In the genomic region with DNA sequence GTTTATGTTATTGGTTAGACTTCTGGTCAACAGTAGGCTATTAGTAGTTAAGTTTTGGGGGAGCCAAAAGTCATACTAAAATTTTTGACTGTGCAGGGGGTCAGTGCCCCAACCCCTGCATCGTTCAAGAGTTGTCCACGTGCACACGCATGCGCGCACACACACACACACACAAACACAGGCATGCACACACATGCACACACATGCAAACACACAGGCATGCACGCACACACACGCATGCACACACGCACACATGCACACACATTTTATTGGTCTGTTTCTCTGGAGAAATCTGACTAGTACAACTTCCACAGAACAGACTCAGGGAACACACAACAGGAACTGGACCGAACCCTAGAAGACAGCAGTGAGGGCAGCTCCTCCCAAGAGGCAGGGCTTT, we compare ENCODE assay signal across 2 cellular contexts.
TF ChIP-seq lines count a peak whose summit lies in the region.

No MANE protein-coding gene starts in this region.

TF ChIP-seq in HEK293, 187 proteins besides CTCF, POLR2A, EP300 and RAD21:
- TF ChIP-seq, protein P1, sequence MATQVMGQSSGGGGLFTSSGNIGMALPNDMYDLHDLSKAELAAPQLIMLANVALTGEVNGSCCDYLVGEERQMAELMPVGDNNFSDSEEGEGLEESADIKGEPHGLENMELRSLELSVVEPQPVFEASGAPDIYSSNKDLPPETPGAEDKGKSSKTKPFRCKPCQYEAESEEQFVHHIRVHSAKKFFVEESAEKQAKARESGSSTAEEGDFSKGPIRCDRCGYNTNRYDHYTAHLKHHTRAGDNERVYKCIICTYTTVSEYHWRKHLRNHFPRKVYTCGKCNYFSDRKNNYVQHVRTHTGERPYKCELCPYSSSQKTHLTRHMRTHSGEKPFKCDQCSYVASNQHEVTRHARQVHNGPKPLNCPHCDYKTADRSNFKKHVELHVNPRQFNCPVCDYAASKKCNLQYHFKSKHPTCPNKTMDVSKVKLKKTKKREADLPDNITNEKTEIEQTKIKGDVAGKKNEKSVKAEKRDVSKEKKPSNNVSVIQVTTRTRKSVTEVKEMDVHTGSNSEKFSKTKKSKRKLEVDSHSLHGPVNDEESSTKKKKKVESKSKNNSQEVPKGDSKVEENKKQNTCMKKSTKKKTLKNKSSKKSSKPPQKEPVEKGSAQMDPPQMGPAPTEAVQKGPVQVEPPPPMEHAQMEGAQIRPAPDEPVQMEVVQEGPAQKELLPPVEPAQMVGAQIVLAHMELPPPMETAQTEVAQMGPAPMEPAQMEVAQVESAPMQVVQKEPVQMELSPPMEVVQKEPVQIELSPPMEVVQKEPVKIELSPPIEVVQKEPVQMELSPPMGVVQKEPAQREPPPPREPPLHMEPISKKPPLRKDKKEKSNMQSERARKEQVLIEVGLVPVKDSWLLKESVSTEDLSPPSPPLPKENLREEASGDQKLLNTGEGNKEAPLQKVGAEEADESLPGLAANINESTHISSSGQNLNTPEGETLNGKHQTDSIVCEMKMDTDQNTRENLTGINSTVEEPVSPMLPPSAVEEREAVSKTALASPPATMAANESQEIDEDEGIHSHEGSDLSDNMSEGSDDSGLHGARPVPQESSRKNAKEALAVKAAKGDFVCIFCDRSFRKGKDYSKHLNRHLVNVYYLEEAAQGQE (tag by site-specific recombination; IDR thresholded peaks at IDR 0.05): no peak
- no peak for TF ChIP-seq ZSCAN30 (tag by site-specific recombination; IDR thresholded peaks at IDR 0.05)
- TF ChIP-seq, protein P2, sequence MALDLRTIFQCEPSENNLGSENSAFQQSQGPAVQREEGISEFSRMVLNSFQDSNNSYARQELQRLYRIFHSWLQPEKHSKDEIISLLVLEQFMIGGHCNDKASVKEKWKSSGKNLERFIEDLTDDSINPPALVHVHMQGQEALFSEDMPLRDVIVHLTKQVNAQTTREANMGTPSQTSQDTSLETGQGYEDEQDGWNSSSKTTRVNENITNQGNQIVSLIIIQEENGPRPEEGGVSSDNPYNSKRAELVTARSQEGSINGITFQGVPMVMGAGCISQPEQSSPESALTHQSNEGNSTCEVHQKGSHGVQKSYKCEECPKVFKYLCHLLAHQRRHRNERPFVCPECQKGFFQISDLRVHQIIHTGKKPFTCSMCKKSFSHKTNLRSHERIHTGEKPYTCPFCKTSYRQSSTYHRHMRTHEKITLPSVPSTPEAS (tag by site-specific recombination; IDR thresholded peaks at IDR 0.05): peak; percentile 92

TF ChIP-seq in GM12878, 131 proteins besides CTCF, POLR2A, EP300 and RAD21:
- TF ChIP-seq, protein P1 (IDR thresholded peaks at IDR 0.05; ENCODE audit: low read depth, low read length): no peak
- TF ChIP-seq, protein P3, sequence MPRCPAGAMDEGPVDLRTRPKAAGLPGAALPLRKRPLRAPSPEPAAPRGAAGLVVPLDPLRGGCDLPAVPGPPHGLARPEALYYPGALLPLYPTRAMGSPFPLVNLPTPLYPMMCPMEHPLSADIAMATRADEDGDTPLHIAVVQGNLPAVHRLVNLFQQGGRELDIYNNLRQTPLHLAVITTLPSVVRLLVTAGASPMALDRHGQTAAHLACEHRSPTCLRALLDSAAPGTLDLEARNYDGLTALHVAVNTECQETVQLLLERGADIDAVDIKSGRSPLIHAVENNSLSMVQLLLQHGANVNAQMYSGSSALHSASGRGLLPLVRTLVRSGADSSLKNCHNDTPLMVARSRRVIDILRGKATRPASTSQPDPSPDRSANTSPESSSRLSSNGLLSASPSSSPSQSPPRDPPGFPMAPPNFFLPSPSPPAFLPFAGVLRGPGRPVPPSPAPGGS (IDR thresholded peaks at IDR 0.05; ENCODE audit: borderline replicate concordance, insufficient read depth, low read depth, low read length, poor library complexity, severe bottlenecking): peak; percentile 85
